27 cellular contexts compared by ENCODE assay signal in the genomic region with DNA sequence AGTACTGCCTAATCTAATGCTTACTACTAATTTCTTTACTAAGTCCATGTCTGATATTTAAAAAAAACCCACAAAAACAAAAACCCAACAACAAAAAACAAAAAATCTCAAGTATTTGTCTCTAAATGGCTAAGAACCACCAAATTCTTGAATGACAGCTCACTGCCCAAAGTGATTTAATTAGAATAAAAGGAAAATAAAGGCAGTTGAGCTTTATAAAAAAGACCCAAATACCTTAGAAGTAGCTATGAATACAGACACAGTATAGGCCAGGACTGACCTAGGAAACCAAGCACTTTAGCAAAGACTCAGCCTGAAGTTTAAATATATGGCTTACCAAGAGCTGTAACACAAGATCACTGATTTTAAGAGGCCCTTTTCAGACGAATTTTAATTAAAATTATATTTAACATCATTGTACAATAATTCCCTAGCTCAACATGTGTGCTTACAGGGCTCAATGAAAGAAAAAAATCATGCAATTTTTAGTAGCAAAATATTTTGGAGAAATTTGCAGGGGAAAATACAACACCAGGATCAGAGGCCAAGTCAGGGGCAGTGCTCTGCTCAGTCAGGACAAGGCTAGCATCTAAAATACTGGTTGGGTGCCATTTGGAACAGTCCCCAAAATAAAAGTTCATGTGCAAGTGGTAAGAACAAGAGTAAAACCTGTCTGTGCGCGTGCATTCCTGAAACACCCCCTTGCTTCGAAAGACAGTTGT.
"Had no signal": no experiment of that assay in that cellular context is flagged by ENCODE, and none has a peak within 500 bp of the region (broad histone marks: within the 10 kb centered on the region; RNA-seq: fewer than 3 reads in every experiment).

No MANE protein-coding gene starts in this region.

- H3K27me3 ChIP-seq: hepatocyte, sigmoid colon, vagina had no signal

- DNase-seq: activated CD4-positive, alpha-beta T cell treated with anti-CD3 and anti-CD28 coated beads, Interleukin-2, amount 10 ng/mL, durations not matched to agents 7 days and 5 days; activated CD8-positive, alpha-beta memory T cell treated with anti-CD3 and anti-CD28 coated beads, Interleukin-2, amount 10 ng/mL, durations not matched to agents 7 days and 5 days; activated CD8-positive, alpha-beta T cell treated with anti-CD3 and anti-CD28 coated beads for 36 hours; activated gamma-delta T cell; activated naive CD4-positive, alpha-beta T cell treated with anti-CD3 and anti-CD28 coated beads, Interleukin-2, amount 50 U/mL, for 16 hours; activated naive CD8-positive, alpha-beta T cell treated with anti-CD3 and anti-CD28 coated beads, Interleukin-2, amount 50 U/mL, for 24 hours; activated T-cell treated with anti-CD3 and anti-CD28 coated beads for 4 hours; aorta; central memory CD4-positive, alpha-beta T cell; dermis blood vessel endothelial cell; effector CD8-positive, alpha-beta T cell; foreskin melanocyte; lower lobe of right lung; mesendoderm; naive B cell; occipital lobe; sigmoid colon; stimulated activated CD4-positive, alpha-beta T cell treated with anti-CD3 and anti-CD28 coated beads, Interleukin-2, amount 100 ng/mL, for 48 hours; stimulated activated CD8-positive, alpha-beta memory T cell treated with anti-CD3 and anti-CD28 coated beads, Interleukin-4, amount 100 ng/mL, for 48 hours; stimulated activated naive B cell treated with anti-CD40 and anti-IgM and Interleukin-4, amounts not matched to agents 10 μg/mL and 1 μg/mL and 100 μg/mL, for 72 hours had no signal

- H3K27ac Mint-ChIP-seq: activated CD4-positive, alpha-beta T cell treated with anti-CD3 and anti-CD28 coated beads, Interleukin-2, amount 10 ng/mL, durations not matched to agents 7 days and 5 days; activated CD8-positive, alpha-beta memory T cell treated with anti-CD3 and anti-CD28 coated beads, Interleukin-2, amount 10 ng/mL, durations not matched to agents 7 days and 5 days; activated CD8-positive, alpha-beta T cell treated with anti-CD3 and anti-CD28 coated beads for 36 hours; activated naive CD8-positive, alpha-beta T cell treated with anti-CD3 and anti-CD28 coated beads, Interleukin-2, amount 50 U/mL, for 24 hours; activated T-helper 1 cell treated with anti-CD3 and anti-CD28 coated beads, Interleukin-12 subunit alpha, Interleukin-12 subunit beta, Interleukin-2, Interleukin-4 antibody, amounts not matched to agents 30 ng/mL and 10 ng/mL and 1 ng/mL, durations not matched to agents 14 hours and 24 hours and 36 hours; stimulated activated naive B cell treated with anti-CD40 and anti-IgM and Interleukin-4, amounts not matched to agents 10 μg/mL and 1 μg/mL and 100 μg/mL, for 72 hours; T-helper 2 cell treated with Interferon-gamma antibody and Interleukin-4, amounts not matched to agents 5 μg/mL and 100 μg/mL, for 36 hours; type B pancreatic cell had no signal

- H3K9me3 ChIP-seq: lower lobe of right lung, sigmoid colon, vagina had no signal

- H3K4me3 ChIP-seq: hepatocyte, lower lobe of right lung, sigmoid colon, vagina had no signal

- H3K4me3 Mint-ChIP-seq: activated CD4-positive, alpha-beta T cell treated with anti-CD3 and anti-CD28 coated beads, Interleukin-2, amount 10 ng/mL, durations not matched to agents 7 days and 5 days; activated CD8-positive, alpha-beta memory T cell treated with anti-CD3 and anti-CD28 coated beads, Interleukin-2, amount 10 ng/mL, durations not matched to agents 7 days and 5 days; activated CD8-positive, alpha-beta T cell treated with anti-CD3 and anti-CD28 coated beads for 36 hours; activated naive CD8-positive, alpha-beta T cell treated with anti-CD3 and anti-CD28 coated beads, Interleukin-2, amount 50 U/mL, for 24 hours; activated T-helper 1 cell treated with anti-CD3 and anti-CD28 coated beads, Interleukin-12 subunit alpha, Interleukin-12 subunit beta, Interleukin-2, Interleukin-4 antibody, amounts not matched to agents 30 ng/mL and 10 ng/mL and 1 ng/mL, durations not matched to agents 14 hours and 24 hours and 36 hours; naive B cell; stimulated activated naive B cell treated with anti-CD40 and anti-IgM and Interleukin-4, amounts not matched to agents 10 μg/mL and 1 μg/mL and 100 μg/mL, for 72 hours; T-helper 2 cell treated with Interferon-gamma antibody and Interleukin-4, amounts not matched to agents 5 μg/mL and 100 μg/mL, for 36 hours; type B pancreatic cell had no signal

- H3K27me3 Mint-ChIP-seq: activated CD4-positive, alpha-beta T cell treated with anti-CD3 and anti-CD28 coated beads, Interleukin-2, amount 10 ng/mL, durations not matched to agents 7 days and 5 days; activated CD8-positive, alpha-beta memory T cell treated with anti-CD3 and anti-CD28 coated beads, Interleukin-2, amount 10 ng/mL, durations not matched to agents 7 days and 5 days; activated CD8-positive, alpha-beta T cell treated with anti-CD3 and anti-CD28 coated beads for 36 hours; activated naive CD8-positive, alpha-beta T cell treated with anti-CD3 and anti-CD28 coated beads, Interleukin-2, amount 50 U/mL, for 24 hours; naive B cell; stimulated activated naive B cell treated with anti-CD40 and anti-IgM and Interleukin-4, amounts not matched to agents 10 μg/mL and 1 μg/mL and 100 μg/mL, for 72 hours; type B pancreatic cell had no signal

- H3K4me1 ChIP-seq: vagina had no signal

- ATAC-seq: activated CD4-positive, CD25-positive, alpha-beta regulatory T cell treated with anti-CD3 and anti-CD28 coated beads, Interleukin-2, amount 50 U/mL, for 24 hours; activated CD8-positive, alpha-beta memory T cell treated with anti-CD3 and anti-CD28 coated beads, Interleukin-2, amount 10 ng/mL, durations not matched to agents 7 days and 5 days; activated CD8-positive, alpha-beta T cell treated with anti-CD3 and anti-CD28 coated beads for 36 hours; activated naive CD8-positive, alpha-beta T cell treated with anti-CD3 and anti-CD28 coated beads, Interleukin-2, amount 50 U/mL, for 24 hours; lower lobe of right lung; stimulated activated naive B cell treated with anti-CD40 and anti-IgM and Interleukin-4, amounts not matched to agents 10 μg/mL and 1 μg/mL and 100 μg/mL, for 72 hours had no signal

- H2AFZ ChIP-seq: hepatocyte had no signal

- H3K9me3 Mint-ChIP-seq: activated CD4-positive, alpha-beta T cell treated with anti-CD3 and anti-CD28 coated beads, Interleukin-2, amount 10 ng/mL, durations not matched to agents 7 days and 5 days; activated CD8-positive, alpha-beta T cell treated with anti-CD3 and anti-CD28 coated beads for 36 hours; activated naive CD8-positive, alpha-beta T cell treated with anti-CD3 and anti-CD28 coated beads, Interleukin-2, amount 50 U/mL, for 24 hours; activated T-helper 1 cell treated with anti-CD3 and anti-CD28 coated beads, Interleukin-12 subunit alpha, Interleukin-12 subunit beta, Interleukin-2, Interleukin-4 antibody, amounts not matched to agents 30 ng/mL and 10 ng/mL and 1 ng/mL, durations not matched to agents 14 hours and 24 hours and 36 hours; naive B cell; stimulated activated naive B cell treated with anti-CD40 and anti-IgM and Interleukin-4, amounts not matched to agents 10 μg/mL and 1 μg/mL and 100 μg/mL, for 72 hours; T-helper 2 cell treated with Interferon-gamma antibody and Interleukin-4, amounts not matched to agents 5 μg/mL and 100 μg/mL, for 36 hours; type B pancreatic cell had no signal

- H3K27ac ChIP-seq: hepatocyte, lower lobe of right lung, sigmoid colon, vagina, VCaP had no signal

- H3K4me2 ChIP-seq: hepatocyte had no signal

- H3K4me1 Mint-ChIP-seq: activated CD4-positive, alpha-beta T cell treated with anti-CD3 and anti-CD28 coated beads, Interleukin-2, amount 10 ng/mL, durations not matched to agents 7 days and 5 days; activated CD8-positive, alpha-beta memory T cell treated with anti-CD3 and anti-CD28 coated beads, Interleukin-2, amount 10 ng/mL, durations not matched to agents 7 days and 5 days; naive B cell had no signal
